28 cellular contexts compared by ENCODE assay signal in genomic region chr20:31918471-31919105, GRCh38. TPM values are rescaled to one million over a fixed set of nuclear protein-coding genes. Genes with fewer than 3 reads are reported as not detected.
DNase-seq lines count a peak whose midpoint lies in the region; ATAC-seq, FAIRE-seq and TF ChIP-seq lines count a peak whose summit lies in the region.
"Had no signal": no experiment of that assay in that cellular context is flagged by ENCODE, and none has a peak within 500 bp of the region (broad histone marks: within the 10 kb centered on the region; RNA-seq: fewer than 3 reads in every experiment).

No MANE protein-coding gene starts in this region.

- H3K9me3 ChIP-seq in IMR-90 (ENCODE audit: control insufficient read depth, insufficient read depth, low read length) (no peaks in the 10 kb centered on the region), K562 (replicated peaks; ENCODE audit: control insufficient read depth, insufficient read depth, low read depth, low read length) (no peaks in the 10 kb centered on the region), sigmoid colon (no peaks in the 10 kb centered on the region), prostate gland (no peaks in the 10 kb centered on the region)
- H3K9me3 ChIP-seq: left lung, neutrophil, transverse colon had no signal

- H2AK9ac ChIP-seq in IMR-90 (replicated peaks; ENCODE audit: low read depth, low read length, poor library complexity): no peak overlapping the region

- H3K4me3 ChIP-seq in IMR-90 (ENCODE audit: insufficient read depth, low read depth, low read length): no peak overlapping the region
- no peak overlapping the region for H3K4me3 ChIP-seq in K562
- no peak overlapping the region for H3K4me3 ChIP-seq in sigmoid colon
- H3K4me3 ChIP-seq in prostate gland: no peak overlapping the region
- H3K4me3 ChIP-seq: dorsolateral prefrontal cortex, left lung, transverse colon had no signal

- dilution Hi-C loops in IMR-90 (cut with HindIII; ENCODE audit: low sequenced_read_pairs, unreplicated experiment): no loop called here

- POLR2A ChIA-PET in IMR-90 (lab: Charles Lee; ENCODE audit: unreplicated experiment): no interaction called here
- POLR2A ChIA-PET in K562 (lab: Yijun Ruan, JAX): interaction anchor here (0.7 to 1.3 kb wide), 5 partner anchors 26 to 32 kb away, joined by 3 to 5 read pairs (median 3); no protein-coding TSS in a partner anchor

- no peak for TF ChIP-seq POLR2A in IMR-90 (IDR thresholded peaks at IDR 0.05; ENCODE audit: low read depth, low read length)
- TF ChIP-seq POLR2A in K562 (conservative IDR thresholded peaks at IDR 0.05): no peak
- TF ChIP-seq POLR2A in sigmoid colon (IDR thresholded peaks at IDR 0.05): no peak
- TF ChIP-seq POLR2A in prostate gland (IDR thresholded peaks at IDR 0.05): no peak

- no peak overlapping the region for H3K4me2 ChIP-seq in IMR-90 (ENCODE audit: low read depth, low read length)
- H3K4me2 ChIP-seq in K562 (ENCODE audit: insufficient read depth, low read length): peak overlapping the region; percentile 7; the same call in 1 of the 2 replicates

- no peak overlapping the region for H2BK20ac ChIP-seq in IMR-90 (ENCODE audit: low read depth, low read length)

- CTCF ChIA-PET in IMR-90 (lab: Yijun Ruan, JAX) (no interaction called here), K562 (lab: Yijun Ruan, JAX; ENCODE audit: low intra/inter-chr PET ratio) (no interaction called here)

- H3K9me1 ChIP-seq in IMR-90 (ENCODE audit: insufficient read depth, low read length) (no peaks in the 10 kb centered on the region), K562 (ENCODE audit: control insufficient read depth, insufficient read depth, low read length) (peaks cover 3% of the 10 kb centered on the region)

- H2BK15ac ChIP-seq in IMR-90 (ENCODE audit: low read depth, low read length): no peak overlapping the region

- 58% methylated on average over 6 of the region's 7 CpGs; no CpG with 5 or more reads in 1 of the 2 experiments for WGBS in IMR-90 (ENCODE audit: extremely low coverage in 2 of 2, insufficient read length in 1 of 2), 2 experiments
- 2% methylated on average over 7 of the region's 7 CpGs for WGBS in K562 (ENCODE audit: insufficient coverage, low coverage, missing lambda C conversion rate)
- 68 to 81% methylated on average over 7 of the region's 7 CpGs for WGBS in sigmoid colon, 2 donors
- WGBS in prostate gland: 79% methylated on average over 7 of the region's 7 CpGs

- H3K79me1 ChIP-seq in IMR-90 (ENCODE audit: low read depth in 1 of 2, low read length in 2 of 2): no peaks in the 10 kb centered on the region

- no peak overlapping the region for H4K8ac ChIP-seq in IMR-90 (ENCODE audit: low read depth in 2 of 2, low read length in 2 of 2)

- no peak overlapping the region for H4K91ac ChIP-seq in IMR-90 (ENCODE audit: insufficient read depth, low read depth, low read length)

- ATAC-seq in IMR-90 (ENCODE audit: low read depth): peak; percentile 44; the same call in 1 of the 2 replicates
- ATAC-seq in K562: no peak
- ATAC-seq in foreskin keratinocyte: peak; percentile 14
- ATAC-seq: left lung, T-cell had no signal

- H3K4me1 ChIP-seq in IMR-90 (ENCODE audit: control insufficient read depth, insufficient read depth, low read length) (no peaks in the 10 kb centered on the region), K562 (replicated peaks in 1 of 2; ENCODE audit: control insufficient read depth in 2 of 2, insufficient read depth in 2 of 2, low read length in 2 of 2) (peaks cover 16 to 19% of the 10 kb centered on the region in 2 experiments), foreskin keratinocyte (no peaks in the 10 kb centered on the region), sigmoid colon (peaks cover 0 to 11% (median 4%) of the 10 kb centered on the region in 4 donors), prostate gland (replicated peaks) (no peaks in the 10 kb centered on the region)
- H3K4me1 ChIP-seq: left lung, transverse colon had no signal

- H3K79me2 ChIP-seq in K562 (ENCODE audit: control insufficient read depth, insufficient read depth, low read length): no peaks in the 10 kb centered on the region

- H4K5ac ChIP-seq in IMR-90 (ENCODE audit: low read depth, low read length): no peak overlapping the region

- peak; percentile 10 for DNase-seq in IMR-90
- DNase-seq in K562 (ENCODE audit: extremely low read depth in 1 of 4, low spot score in 3 of 4): no peak
- peak in 1 of 2 donors; percentile 15 for DNase-seq in foreskin keratinocyte
- DNase-seq in sigmoid colon: peak; percentile 13
- no peak for DNase-seq in prostate gland (ENCODE audit: low spot score)
- no peak for DNase-seq in DMS 273 treated with DMSO at 0.1 percent for 48 hours (lab: John Stamatoyannopoulos, UW)
- DNase-seq in D341Med (ENCODE audit: low spot score): no peak
- DNase-seq: activated B cell treated with CpG ODN at 0.5 μM for 24 hours; activated CD4-positive, alpha-beta T cell treated with anti-CD3 and anti-CD28 coated beads, Interleukin-2, amount 10 ng/mL, durations not matched to agents 7 days and 5 days; activated gamma-delta T cell treated with Interleukin-2 at 50 U/mL for 16 hours; activated naive CD8-positive, alpha-beta T cell treated with anti-CD3 and anti-CD28 coated beads, Interleukin-2, amount 10 ng/mL, durations not matched to agents 7 days and 5 days; activated T-cell treated with anti-CD3 and anti-CD28 coated beads, Interleukin-2, amount 50 U/mL, for 48 hours; cerebellar nuclear complex; COR-L47; dorsolateral prefrontal cortex; left lung; mesendoderm; NCI-H1048; NCI-H1694 treated with DMSO at 0.1 percent for 48 hours; stimulated activated CD4-positive, alpha-beta T cell treated with anti-CD3 and anti-CD28 coated beads, Interleukin-4, amount 100 ng/mL, for 4 hours; T-cell; transverse colon had no signal

- intact Hi-C loops in IMR-90 (cut with micrococcal nuclease) (loop anchor here (5.0 kb wide), 1 partner anchor 744 kb away; no protein-coding TSS in a partner anchor), K562 (cut with micrococcal nuclease) (loop anchor here (5.0 kb wide), 1 partner anchor 34 kb away; the partner anchor contains the start of gene PDRG1), sigmoid colon (cut with DNase I) (no loop called here), prostate gland (cut with DNase I) (no loop called here)

- BruUV-seq in IMR-90 (replicated peaks; lab: Mats Ljungman, UMichigan) (no TSS peak), K562 (replicated peaks; lab: Mats Ljungman, UMichigan) (no TSS peak)

- no peaks in the 10 kb centered on the region for H4K20me1 ChIP-seq in IMR-90 (ENCODE audit: insufficient read depth, low read length)
- H4K20me1 ChIP-seq in K562 (replicated peaks; ENCODE audit: control insufficient read depth, insufficient read depth, low read length): peaks cover 18% of the 10 kb centered on the region

- H3K23ac ChIP-seq in IMR-90 (ENCODE audit: low read depth, low read length): no peak overlapping the region

- H3K27ac ChIP-seq in IMR-90 (ENCODE audit: insufficient read depth, low read length) (no peak overlapping the region), K562 (ENCODE audit: extremely low read depth, low read depth, low read length) (no peak overlapping the region), foreskin keratinocyte (no peak overlapping the region), sigmoid colon (no peak overlapping the region), prostate gland (no peak overlapping the region)
- H3K27ac ChIP-seq: C4-2B, dorsolateral prefrontal cortex, left lung, neutrophil, transverse colon had no signal

- H3K18ac ChIP-seq in IMR-90 (ENCODE audit: low read depth, low read length): no peak overlapping the region

- H3K36me3 ChIP-seq in IMR-90 (ENCODE audit: control insufficient read depth, insufficient read depth, low read length) (no peaks in the 10 kb centered on the region), K562 (ENCODE audit: control insufficient read depth, insufficient read depth, low read length) (no peaks in the 10 kb centered on the region), sigmoid colon (no peaks in the 10 kb centered on the region), prostate gland (no peaks in the 10 kb centered on the region)
- H3K36me3 ChIP-seq: left lung, neutrophil, transverse colon had no signal

- no peak for FAIRE-seq in K562 (lab: Jason Lieb, UNC)
- FAIRE-seq: G401.6 had no signal

- H2AK5ac ChIP-seq in IMR-90 (ENCODE audit: low read depth, low read length): no peak overlapping the region

- H3K9ac ChIP-seq in IMR-90 (ENCODE audit: low read depth, low read length) (no peak overlapping the region), K562 (ENCODE audit: insufficient read depth in 1 of 2, low read depth in 2 of 2, low read length in 2 of 2) (no peak overlapping the region)

- TF ChIP-seq EP300 in K562 (IDR thresholded peaks at IDR 0.05; ENCODE audit: low read length) (no peak), sigmoid colon (IDR thresholded peaks at IDR 0.05) (no peak)

- H3K4ac ChIP-seq in IMR-90 (ENCODE audit: low read depth, low read length): no peak overlapping the region

- in situ Hi-C loops in IMR-90 (cut with MboI; ENCODE audit: low sequenced_read_pairs) (no loop called here), K562 (cut with MboI) (no loop called here)

- no peak overlapping the region for H2AFZ ChIP-seq in IMR-90 (replicated peaks; ENCODE audit: low read length, poor library complexity)
- no peak overlapping the region for H2AFZ ChIP-seq in K562 (ENCODE audit: low read depth, low read length)

- H2BK5ac ChIP-seq in IMR-90 (ENCODE audit: low read depth, low read length, poor library complexity, severe bottlenecking): no peak overlapping the region

- H3K56ac ChIP-seq in IMR-90 (ENCODE audit: extremely low read depth, insufficient read depth, low read length): no peak overlapping the region

- no peak for TF ChIP-seq RAD21 in IMR-90 (IDR thresholded peaks at IDR 0.05; ENCODE audit: low read length)
- no peak for TF ChIP-seq RAD21 in K562 (CRISPR knock-in tag; conservative IDR thresholded peaks at IDR 0.05 in 1 of 2, IDR thresholded peaks at IDR 0.05 in 1 of 2)

- no peak overlapping the region for H3K14ac ChIP-seq in IMR-90 (replicated peaks; ENCODE audit: low read depth, low read length)

- H3K27me3 ChIP-seq in IMR-90 (ENCODE audit: control insufficient read depth, insufficient read depth, low read length) (peaks cover 45% of the 10 kb centered on the region), K562 (ENCODE audit: control insufficient read depth in 2 of 2, insufficient read depth in 2 of 2, low read length in 2 of 2) (peaks cover 0 to 42% of the 10 kb centered on the region in 2 experiments; a peak in 4 of 5 replicates), foreskin keratinocyte (peaks cover 40% of the 10 kb centered on the region), sigmoid colon (peaks cover 0 to 8% (median 0%) of the 10 kb centered on the region in 3 donors), prostate gland (replicated peaks; ENCODE audit: insufficient read depth) (no peaks in the 10 kb centered on the region)
- H3K27me3 ChIP-seq: dorsolateral prefrontal cortex had no signal

- H2BK120ac ChIP-seq in IMR-90 (ENCODE audit: low read depth, low read length): no peak overlapping the region

- TF ChIP-seq CTCF in IMR-90 (conservative IDR thresholded peaks at IDR 0.05; ENCODE audit: low read depth, low read length) (no peak), K562 (IDR thresholded peaks at IDR 0.05 in 2 of 3, conservative IDR thresholded peaks at IDR 0.05 in 1 of 3; ENCODE audit: insufficient read depth in 2 of 3, low read depth in 1 of 3, low read length in 3 of 3) (no peak), foreskin keratinocyte (conservative IDR thresholded peaks at IDR 0.05) (no peak), sigmoid colon (IDR thresholded peaks at IDR 0.05) (no peak), prostate gland (IDR thresholded peaks at IDR 0.05) (no peak)

RNA-seq across cellular contexts. Expression of gene PDRG1, which starts 33.3 kb away (rescaled TPM):
- total RNA-seq in IMR-90 (2012; rRNA removed) (5.0 and 5.8 TPM in 2 replicates), K562 (2014; rRNA removed) (19.9 and 22.2 TPM in 2 replicates), K562 (2014; rRNA removed; fragmentation: Illumina TruSeq; extraction: Trizol) (11.6 and 12.6 TPM in 2 replicates), K562 (2015; rRNA removed; fragmentation: Illumina TruSeq; extraction: Trizol) (13.4 and 14.1 TPM in 2 replicates), K562 (2021) (25.2 and 26.1 TPM in 2 replicates), foreskin keratinocyte (7.6 and 8.8 TPM in 2 replicates), sigmoid colon (10 to 100 TPM in 1 of 4 donors, 1 to 10 TPM in 3; 5.0 to 13.7 (median 7.3) TPM), prostate gland (10 to 100 TPM; 11.4 to 30.3 TPM)
- polyA plus RNA-seq in IMR-90 (2012; rRNA removed) (15.7 and 16.0 TPM in 2 replicates), K562 (2011; rRNA removed) (24.8 and 27.8 TPM in 2 replicates), K562 (2014; fragmentation: Illumina TruSeq; extraction: Trizol) (23.4 and 24.6 TPM in 2 replicates), K562 (2014; fragmentation: Nextera tagmentation; extraction: Ambion mirVana) (10 to 100 TPM; 38.5 to 58.6 TPM), K562 (2014; rRNA removed) (31.6 and 32.2 TPM in 2 replicates), foreskin keratinocyte (17.0 and 17.8 TPM in 2 replicates), sigmoid colon (10 to 100 TPM; 10.2 to 15.2 (median 12.3) TPM)
- 12.2 and 15.0 TPM in 2 replicates for polyA plus RNA-seq in IMR-90 (2012; cell fraction: cytosol; rRNA removed)
- 6.9 and 8.3 TPM in 2 replicates for polyA plus RNA-seq in IMR-90 (2012; cell fraction: nucleus; rRNA removed; ENCODE audit: low replicate concordance)
- total RNA-seq in K562 (2011; cell fraction: chromatin; rRNA removed; ENCODE audit: low replicate concordance): 7.2 and 10.9 TPM in 2 replicates
- total RNA-seq in K562 (2011; cell fraction: nucleolus; rRNA removed): 8.9 and 9.8 TPM in 2 replicates
- total RNA-seq in K562 (2011; cell fraction: nucleoplasm; rRNA removed): 10.8 and 12.4 TPM in 2 replicates
- 23.2 and 23.9 TPM in 2 replicates for polyA plus RNA-seq in K562 (2011; cell fraction: cytosol; rRNA removed)
- polyA plus RNA-seq in K562 (2011; cell fraction: nucleus; rRNA removed): 13.6 and 15.4 TPM in 2 replicates
- 20.8 and 24.1 TPM in 2 replicates for polyA plus RNA-seq in K562 (2012)
- polyA minus RNA-seq in K562 (2011; rRNA and poly(A)+ RNA removed): 6.9 and 8.1 TPM in 2 replicates
- 6.5 TPM in 2 replicates for polyA minus RNA-seq in K562 (2011; cell fraction: cytosol; rRNA and poly(A)+ RNA removed)
- polyA minus RNA-seq in K562 (2011; cell fraction: nucleus; rRNA and poly(A)+ RNA removed): 4.8 and 5.6 TPM in 2 replicates

RNA-seq across cellular contexts. Expression of gene TTLL9, which starts 48.2 kb away (rescaled TPM):
- total RNA-seq in IMR-90 (2012; rRNA removed): not detected in 2 replicates
- not detected in 2 replicates for polyA plus RNA-seq in IMR-90 (2012; rRNA removed)
- polyA plus RNA-seq in IMR-90 (2012; cell fraction: cytosol; rRNA removed): not detected in 2 replicates
- polyA plus RNA-seq in IMR-90 (2012; cell fraction: nucleus; rRNA removed; ENCODE audit: low replicate concordance): 0.05 TPM in 1 of 2 replicates, not detected in the other
- total RNA-seq in K562 (2011; cell fraction: chromatin; rRNA removed; ENCODE audit: low replicate concordance): not detected in 2 replicates
- not detected in 2 replicates for total RNA-seq in K562 (2011; cell fraction: nucleolus; rRNA removed)
- total RNA-seq in K562 (2011; cell fraction: nucleoplasm; rRNA removed): not detected in 2 replicates
- total RNA-seq in K562 (2014; rRNA removed): not detected in 2 replicates
- total RNA-seq in K562 (2014; rRNA removed; fragmentation: Illumina TruSeq; extraction: Trizol): not detected in 2 replicates
- total RNA-seq in K562 (2015; rRNA removed; fragmentation: Illumina TruSeq; extraction: Trizol): not detected in 2 replicates
- total RNA-seq in K562 (2021): not detected in 2 replicates
- not detected in 2 replicates for polyA plus RNA-seq in K562 (2011; rRNA removed)
- not detected in 2 replicates for polyA plus RNA-seq in K562 (2011; cell fraction: cytosol; rRNA removed)
- polyA plus RNA-seq in K562 (2011; cell fraction: nucleus; rRNA removed): not detected in 2 replicates
- polyA plus RNA-seq in K562 (2012): not detected in 2 replicates
- not detected in 2 replicates for polyA plus RNA-seq in K562 (2014; fragmentation: Illumina TruSeq; extraction: Trizol)
- under 1 TPM in 1 of 2 experiments, not detected in 1; 0.06 TPM for polyA plus RNA-seq in K562 (2014; fragmentation: Nextera tagmentation; extraction: Ambion mirVana)
- polyA plus RNA-seq in K562 (2014; rRNA removed): 0.07 TPM in 1 of 2 replicates, not detected in the other
- not detected in 2 replicates for polyA minus RNA-seq in K562 (2011; rRNA and poly(A)+ RNA removed)
- polyA minus RNA-seq in K562 (2011; cell fraction: cytosol; rRNA and poly(A)+ RNA removed): not detected in 2 replicates
- not detected in 2 replicates for polyA minus RNA-seq in K562 (2011; cell fraction: nucleus; rRNA and poly(A)+ RNA removed)
- not detected in 2 replicates for total RNA-seq in foreskin keratinocyte
- not detected in 2 replicates for polyA plus RNA-seq in foreskin keratinocyte
- 1 to 10 TPM in 1 of 4 donors, not detected in 3; 1.1 TPM for total RNA-seq in sigmoid colon
- polyA plus RNA-seq in sigmoid colon: under 1 TPM in 1 of 3 donors, not detected in 2; 0.15 TPM
- total RNA-seq in prostate gland: 1 to 10 TPM in 1 of 2 donors, not detected in 1; 1.2 TPM
- total RNA-seq: activated CD4-positive, alpha-beta T cell treated with anti-CD3 and anti-CD28 coated beads, Interleukin-2, amount 10 ng/mL, durations not matched to agents 7 days and 5 days; activated naive CD8-positive, alpha-beta T cell treated with anti-CD3 and anti-CD28 coated beads, Interleukin-2, amount 10 ng/mL, durations not matched to agents 7 days and 5 days; NCI-H460; transverse colon had no signal
- polyA plus RNA-seq: AG04450 had no signal

RNA-seq across cellular contexts. Expression of gene DUSP15, which starts 48.3 kb away (rescaled TPM):
- total RNA-seq in IMR-90 (2012; rRNA removed) (not detected in 2 replicates), K562 (2014; rRNA removed) (not detected in 2 replicates), K562 (2014; rRNA removed; fragmentation: Illumina TruSeq; extraction: Trizol) (not detected in 2 replicates), K562 (2015; rRNA removed; fragmentation: Illumina TruSeq; extraction: Trizol) (not detected in 2 replicates), K562 (2021) (not detected in 2 replicates), foreskin keratinocyte (not detected in 2 replicates), sigmoid colon (1 to 10 TPM in 3 of 4 donors, not detected in 1; 1.7 to 2.6 (median 2.0) TPM), prostate gland (10 to 100 TPM in 1 of 2 donors, 1 to 10 TPM in 1; 1.7 to 57.9 TPM)
- polyA plus RNA-seq in IMR-90 (2012; rRNA removed) (not detected in 2 replicates), K562 (2011; rRNA removed) (not detected in 2 replicates), K562 (2014; fragmentation: Illumina TruSeq; extraction: Trizol) (not detected in 2 replicates), K562 (2014; fragmentation: Nextera tagmentation; extraction: Ambion mirVana) (not detected), K562 (2014; rRNA removed) (0.34 and 0.66 TPM in 2 replicates), foreskin keratinocyte (not detected in 2 replicates), sigmoid colon (1 to 10 TPM in 1 of 3 donors, under 1 TPM in 1, not detected in 1; 0.60 to 1.2 TPM)
- polyA plus RNA-seq in IMR-90 (2012; cell fraction: cytosol; rRNA removed): not detected in 2 replicates
- polyA plus RNA-seq in IMR-90 (2012; cell fraction: nucleus; rRNA removed; ENCODE audit: low replicate concordance): not detected in 2 replicates
- 0.53 TPM in 1 of 2 replicates, not detected in the other for total RNA-seq in K562 (2011; cell fraction: chromatin; rRNA removed; ENCODE audit: low replicate concordance)
- 0.33 and 0.39 TPM in 2 replicates for total RNA-seq in K562 (2011; cell fraction: nucleolus; rRNA removed)
- 0.29 and 0.84 TPM in 2 replicates for total RNA-seq in K562 (2011; cell fraction: nucleoplasm; rRNA removed)
- 0.09 and 0.16 TPM in 2 replicates for polyA plus RNA-seq in K562 (2011; cell fraction: cytosol; rRNA removed)
- polyA plus RNA-seq in K562 (2011; cell fraction: nucleus; rRNA removed): 0.15 and 0.28 TPM in 2 replicates
- polyA plus RNA-seq in K562 (2012): 0.22 TPM in 1 of 2 replicates, not detected in the other
- polyA minus RNA-seq in K562 (2011; rRNA and poly(A)+ RNA removed): not detected in 2 replicates
- not detected in 2 replicates for polyA minus RNA-seq in K562 (2011; cell fraction: cytosol; rRNA and poly(A)+ RNA removed)
- polyA minus RNA-seq in K562 (2011; cell fraction: nucleus; rRNA and poly(A)+ RNA removed): not detected in 2 replicates
- total RNA-seq: activated CD4-positive, alpha-beta T cell treated with anti-CD3 and anti-CD28 coated beads, Interleukin-2, amount 10 ng/mL, durations not matched to agents 7 days and 5 days; activated naive CD8-positive, alpha-beta T cell treated with anti-CD3 and anti-CD28 coated beads, Interleukin-2, amount 10 ng/mL, durations not matched to agents 7 days and 5 days; NCI-H460; T-cell had no signal
- polyA plus RNA-seq: AG04450 had no signal

RNA-seq across cellular contexts. Expression of gene XKR7, which starts 49.4 kb away (rescaled TPM):
- not detected in 2 replicates for total RNA-seq in IMR-90 (2012; rRNA removed)
- not detected in 2 replicates for polyA plus RNA-seq in IMR-90 (2012; rRNA removed)
- not detected in 2 replicates for polyA plus RNA-seq in IMR-90 (2012; cell fraction: cytosol; rRNA removed)
- 0.01 TPM in 1 of 2 replicates, not detected in the other for polyA plus RNA-seq in IMR-90 (2012; cell fraction: nucleus; rRNA removed; ENCODE audit: low replicate concordance)
- total RNA-seq in K562 (2011; cell fraction: chromatin; rRNA removed; ENCODE audit: low replicate concordance): not detected in 2 replicates
- not detected in 2 replicates for total RNA-seq in K562 (2011; cell fraction: nucleolus; rRNA removed)
- total RNA-seq in K562 (2011; cell fraction: nucleoplasm; rRNA removed): not detected in 2 replicates
- not detected in 2 replicates for total RNA-seq in K562 (2014; rRNA removed)
- not detected in 2 replicates for total RNA-seq in K562 (2014; rRNA removed; fragmentation: Illumina TruSeq; extraction: Trizol)
- not detected in 2 replicates for total RNA-seq in K562 (2015; rRNA removed; fragmentation: Illumina TruSeq; extraction: Trizol)
- total RNA-seq in K562 (2021): 0.02 TPM in 1 of 2 replicates, not detected in the other
- not detected in 2 replicates for polyA plus RNA-seq in K562 (2011; rRNA removed)
- polyA plus RNA-seq in K562 (2011; cell fraction: cytosol; rRNA removed): under 0.01 TPM in 1 of 2 replicates, not detected in the other
- polyA plus RNA-seq in K562 (2011; cell fraction: nucleus; rRNA removed): not detected in 2 replicates
- polyA plus RNA-seq in K562 (2012): not detected in 2 replicates
- not detected in 2 replicates for polyA plus RNA-seq in K562 (2014; fragmentation: Illumina TruSeq; extraction: Trizol)
- polyA plus RNA-seq in K562 (2014; fragmentation: Nextera tagmentation; extraction: Ambion mirVana): not detected
- polyA plus RNA-seq in K562 (2014; rRNA removed): not detected in 2 replicates
- polyA minus RNA-seq in K562 (2011; rRNA and poly(A)+ RNA removed): not detected in 2 replicates
- polyA minus RNA-seq in K562 (2011; cell fraction: cytosol; rRNA and poly(A)+ RNA removed): not detected in 2 replicates
- polyA minus RNA-seq in K562 (2011; cell fraction: nucleus; rRNA and poly(A)+ RNA removed): not detected in 2 replicates
- not detected in 2 replicates for total RNA-seq in foreskin keratinocyte
- not detected in 2 replicates for polyA plus RNA-seq in foreskin keratinocyte
- total RNA-seq in sigmoid colon: under 1 TPM in 2 of 4 donors, not detected in 2; under 0.01 to 0.14 TPM
- polyA plus RNA-seq in sigmoid colon: under 1 TPM in 1 of 3 donors, not detected in 2; 0.15 TPM
- total RNA-seq in prostate gland: under 1 TPM in 1 of 2 donors, not detected in 1; 0.05 TPM
- total RNA-seq: activated naive CD8-positive, alpha-beta T cell treated with anti-CD3 and anti-CD28 coated beads, Interleukin-2, amount 10 ng/mL, durations not matched to agents 7 days and 5 days; NCI-H460; subcutaneous adipose tissue; T-cell had no signal
- polyA plus RNA-seq: AG04450 had no signal

Comparison
In these comparisons a context has a peak if more than half of its experiments do, and no peak if none do; other contexts are left out.
1. DNase-seq: peak in IMR-90 (single experiment) and sigmoid colon (single experiment); none in K562 (0 of 4), prostate gland (single experiment), DMS 273 treated with DMSO at 0.1 percent for 48 hours (single experiment) and D341Med (single experiment).
2. intact Hi-C loops: an anchor here in IMR-90 (5.0 kb wide) and K562 (5.0 kb wide); none called in sigmoid colon and prostate gland.